ENCODE assay signal across 1 cellular context in genomic region chr9:92598382-92598781, GRCh38.
TF ChIP-seq lines count a peak whose summit lies in the region.

No MANE protein-coding gene starts in this region.

TF ChIP-seq in H1, 55 proteins besides CTCF, POLR2A, EP300 and RAD21 (continued from another document):
- TF ChIP-seq CHD7 (IDR thresholded peaks at IDR 0.05; ENCODE audit: insufficient replicate concordance, low read length) (no peak), RXRA (IDR thresholded peaks at IDR 0.05; ENCODE audit: insufficient read depth, low read depth, low read length) (no peak), E2F6 (IDR thresholded peaks at IDR 0.05) (no peak), SRF (IDR thresholded peaks at IDR 0.05; ENCODE audit: low read depth, low read length) (no peak), SP4 (IDR thresholded peaks at IDR 0.05; ENCODE audit: low read length) (no peak), KDM5A (IDR thresholded peaks at IDR 0.05; ENCODE audit: low read length) (no peak)
